ENCODE assay signal across 8 cellular contexts in the genomic region with DNA sequence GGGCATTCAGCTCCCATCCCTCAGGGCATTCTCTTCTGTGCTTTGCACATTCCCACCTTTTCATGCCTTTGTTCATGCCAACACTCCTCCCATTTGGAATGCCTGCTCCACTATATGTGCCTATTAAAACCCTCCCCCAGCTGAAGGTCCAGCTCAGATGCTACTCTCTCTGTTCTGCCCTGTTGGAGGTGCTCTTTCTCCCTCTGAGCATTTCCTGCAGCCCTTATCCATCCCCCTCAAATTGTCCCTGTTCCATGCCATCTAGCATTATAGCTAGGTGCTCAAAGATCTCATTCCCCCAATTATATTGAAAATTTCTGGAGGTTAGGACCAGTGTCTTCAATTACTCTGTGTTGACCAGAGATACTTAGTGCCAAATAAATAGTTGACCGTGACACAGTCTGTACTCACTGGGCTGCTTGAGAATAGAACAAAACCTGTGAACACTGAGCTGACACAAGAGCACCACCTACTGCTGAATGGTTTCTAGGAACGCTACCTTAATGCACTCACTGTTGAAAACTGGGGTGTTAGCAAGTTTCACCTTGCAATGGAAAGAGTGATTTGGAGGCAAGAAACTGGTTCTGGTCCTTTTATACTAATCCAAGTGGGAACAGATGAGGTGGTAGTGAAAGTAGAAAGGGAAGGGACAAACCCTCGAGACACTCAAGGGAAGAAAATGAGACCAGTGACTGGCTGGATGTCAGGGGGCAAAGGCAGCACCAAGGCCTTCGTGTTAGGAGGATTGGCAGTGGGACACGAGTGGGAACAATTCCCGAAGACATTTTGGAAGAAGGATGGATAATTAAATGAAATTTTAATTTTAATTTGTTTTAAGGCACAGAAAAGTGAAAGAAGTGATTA.
DNase-seq lines count a peak whose midpoint lies in the region; ATAC-seq and TF ChIP-seq lines count a peak whose summit lies in the region.

No MANE protein-coding gene starts in this region.

- H3K27me3 ChIP-seq in HCT116 (ENCODE audit: insufficient read depth, low read length) (peaks cover 45% of the 10 kb centered on the region; the same call in 1 of the 2 replicates), smooth muscle cell (ENCODE audit: low read depth) (no peaks in the 10 kb centered on the region)

- TF ChIP-seq POLR2A in HCT116 (IDR thresholded peaks at IDR 0.05; ENCODE audit: borderline replicate concordance, extremely low read depth, insufficient read depth, insufficient read length), result no peak

- DNase-seq in Ammon's horn (ENCODE audit: low spot score) (peak; percentile 48), HCT116 (ENCODE audit: low read depth, low spot score) (no peak), RPMI7951 (ENCODE audit: low read depth) (peak; percentile 60), glutamatergic neuron (no peak), smooth muscle cell (lab: John Stamatoyannopoulos, UW; ENCODE audit: unreplicated experiment) (no peak), cerebellar nuclear complex (lab: John Stamatoyannopoulos, UW) (no peak)
- DNase-seq in activated naive CD4-positive, alpha-beta T cell treated with anti-CD3 and anti-CD28 coated beads, Interleukin-2, amount 10 ng/mL, durations not matched to agents 7 days and 5 days, result no peak
- DNase-seq in stimulated activated CD4-positive, alpha-beta T cell treated with anti-CD3 and anti-CD28 coated beads, Interleukin-2, amount 100 ng/mL, for 24 hours, result no peak

- intact Hi-C loops in HCT116 (cut with micrococcal nuclease), result loop anchor here (2.0 kb wide), 1 partner anchor 265 kb away; no protein-coding TSS in a partner anchor

- peaks cover 19% of the 10 kb centered on the region for H3K27me3 Mint-ChIP-seq in glutamatergic neuron (ENCODE audit: unreplicated experiment)
- peaks cover 20% of the 10 kb centered on the region for H3K27me3 Mint-ChIP-seq in activated naive CD4-positive, alpha-beta T cell treated with anti-CD3 and anti-CD28 coated beads, Interleukin-2, amount 10 ng/mL, durations not matched to agents 7 days and 5 days

- BruUV-seq in HCT116 (replicated peaks; lab: Mats Ljungman, UMichigan), result no TSS peak

- H4K20me1 ChIP-seq in HCT116 (ENCODE audit: insufficient read depth) (no peaks in the 10 kb centered on the region), smooth muscle cell (ENCODE audit: low read depth) (no peaks in the 10 kb centered on the region)

- POLR2A ChIA-PET in HCT116 (lab: Charles Lee), result no interaction called here

- H3K4me2 ChIP-seq in HCT116 (ENCODE audit: low read length) (no peak overlapping the region), smooth muscle cell (no peak overlapping the region)

- H3K9ac ChIP-seq in HCT116 (ENCODE audit: low read length) (no peak overlapping the region), smooth muscle cell (ENCODE audit: low read depth) (no peak overlapping the region)

- H3K79me2 ChIP-seq in HCT116 (ENCODE audit: insufficient read depth, low read length), result no peaks in the 10 kb centered on the region
- no peaks in the 10 kb centered on the region for H3K79me2 ChIP-seq in smooth muscle cell (ENCODE audit: low read depth)

- H3K4me3 ChIP-seq in HCT116 (replicated peaks in 1 of 2; ENCODE audit: low read depth in 1 of 2, low read length in 2 of 2) (no peak overlapping the region), smooth muscle cell (no peak overlapping the region)

- no peaks in the 10 kb centered on the region for H3K9me2 ChIP-seq in HCT116 (ENCODE audit: insufficient read depth)

- H3K27ac Mint-ChIP-seq in glutamatergic neuron (ENCODE audit: unreplicated experiment), result peak overlapping the region; percentile 29
- no peak overlapping the region for H3K27ac Mint-ChIP-seq in activated naive CD4-positive, alpha-beta T cell treated with anti-CD3 and anti-CD28 coated beads, Interleukin-2, amount 10 ng/mL, durations not matched to agents 7 days and 5 days

- TF ChIP-seq RAD21 in HCT116 (IDR thresholded peaks at IDR 0.05; ENCODE audit: low read depth), result peak; percentile 59

- RAD21 ChIA-PET in HCT116 (lab: Charles Lee; ENCODE audit: low non-redundant PET in 1 of 2, low total read pairs in 2 of 2, uncharacterized antibody in 2 of 2, unreplicated experiment in 2 of 2), result interaction anchor here in 1 of 2 experiments (0.6 kb wide), 1 partner anchor 219 kb away, joined by 4 read pairs; no protein-coding TSS in a partner anchor

- H3K9me3 Mint-ChIP-seq in glutamatergic neuron (ENCODE audit: unreplicated experiment), result peaks cover 35% of the 10 kb centered on the region
- no peaks in the 10 kb centered on the region for H3K9me3 Mint-ChIP-seq in activated naive CD4-positive, alpha-beta T cell treated with anti-CD3 and anti-CD28 coated beads, Interleukin-2, amount 10 ng/mL, durations not matched to agents 7 days and 5 days

- H3K27ac ChIP-seq in HCT116 (ENCODE audit: low read depth, low read length) (no peak overlapping the region), smooth muscle cell (ENCODE audit: low read depth) (no peak overlapping the region)

- 56% methylated on average over 6 of the region's 6 CpGs for WGBS in smooth muscle cell (ENCODE audit: low lambda C conversion rate)

- H3K9me3 ChIP-seq in HCT116 (ENCODE audit: control insufficient read depth in 1 of 2, insufficient read depth in 1 of 2, low read depth in 1 of 2, low read length in 2 of 2) (no peaks in the 10 kb centered on the region), smooth muscle cell (replicated peaks; ENCODE audit: low read depth) (no peaks in the 10 kb centered on the region)

- TF ChIP-seq CTCF in HCT116 (IDR thresholded peaks at IDR 0.05 in 2 of 3, conservative IDR thresholded peaks at IDR 0.05 in 1 of 3; ENCODE audit: borderline replicate concordance in 1 of 3, insufficient read depth in 1 of 3, low read depth in 2 of 3, low read length in 2 of 3) (peak; percentile 33 to 50 (median 40); a peak in 3 of 6 replicates), glutamatergic neuron (IDR thresholded peaks at IDR 0.05; ENCODE audit: partially characterized antibody, unreplicated experiment) (no peak), smooth muscle cell (IDR thresholded peaks at IDR 0.05; ENCODE audit: borderline replicate concordance, insufficient read depth, poor library complexity, severe bottlenecking) (peak; percentile 44)

- H3K36me3 Mint-ChIP-seq in glutamatergic neuron (ENCODE audit: unreplicated experiment), result peaks cover 11% of the 10 kb centered on the region
- H3K36me3 Mint-ChIP-seq in activated naive CD4-positive, alpha-beta T cell treated with anti-CD3 and anti-CD28 coated beads, Interleukin-2, amount 10 ng/mL, durations not matched to agents 7 days and 5 days, result no peaks in the 10 kb centered on the region

- peak; percentile 78 for ATAC-seq in HCT116

- CTCF ChIA-PET in HCT116 (lab: Charles Lee), result interaction anchor here (1.2 to 2.2 kb wide), 3 partner anchors 249 to 265 kb away, joined by 3 to 10 read pairs (median 5); a partner anchor contains a TSS
- CTCF ChIA-PET in activated naive CD4-positive, alpha-beta T cell treated with anti-CD3 and anti-CD28 coated beads, Interleukin-2, amount 10 ng/mL, durations not matched to agents 7 days and 5 days (lab: Charles Lee), result no interaction called here

- H2AFZ ChIP-seq in HCT116 (ENCODE audit: low read depth, low read length, poor library complexity, severe bottlenecking) (no peak overlapping the region), smooth muscle cell (ENCODE audit: low read depth) (no peak overlapping the region)

- peaks cover 63% of the 10 kb centered on the region for H3K4me1 Mint-ChIP-seq in glutamatergic neuron (ENCODE audit: low read depth, unreplicated experiment)
- H3K4me1 Mint-ChIP-seq in activated naive CD4-positive, alpha-beta T cell treated with anti-CD3 and anti-CD28 coated beads, Interleukin-2, amount 10 ng/mL, durations not matched to agents 7 days and 5 days, result no peaks in the 10 kb centered on the region

- no peak overlapping the region for H3K4me3 Mint-ChIP-seq in glutamatergic neuron (ENCODE audit: unreplicated experiment)
- no peak overlapping the region for H3K4me3 Mint-ChIP-seq in activated naive CD4-positive, alpha-beta T cell treated with anti-CD3 and anti-CD28 coated beads, Interleukin-2, amount 10 ng/mL, durations not matched to agents 7 days and 5 days

- peaks cover 18% of the 10 kb centered on the region for H3F3A ChIP-seq in smooth muscle cell (ENCODE audit: low read depth)

- H3K4me1 ChIP-seq in HCT116 (ENCODE audit: control insufficient read depth in 1 of 2, insufficient read depth in 2 of 2, low read length in 2 of 2), result no peaks in the 10 kb centered on the region
- H3K4me1 ChIP-seq in smooth muscle cell (ENCODE audit: low read depth), result peaks cover 12% of the 10 kb centered on the region

- H3K36me3 ChIP-seq in HCT116 (ENCODE audit: control insufficient read depth in 1 of 2, insufficient read depth in 2 of 2, low read length in 2 of 2), result no peaks in the 10 kb centered on the region
- H3K36me3 ChIP-seq in smooth muscle cell (ENCODE audit: low read depth), result no peaks in the 10 kb centered on the region

TF ChIP-seq in HCT116, 20 proteins besides CTCF, POLR2A, EP300 and RAD21 (continues in another document):
- TF ChIP-seq YY1 (IDR thresholded peaks at IDR 0.05; ENCODE audit: extremely low read depth, insufficient replicate concordance, low read depth, low read length) (no peak), POLR2AphosphoS5 (IDR thresholded peaks at IDR 0.05; ENCODE audit: low read depth, low read length) (no peak), EGR1 (IDR thresholded peaks at IDR 0.05; ENCODE audit: low read depth) (no peak), ZFX (IDR thresholded peaks at IDR 0.05) (no peak)
- TF ChIP-seq, protein P1, sequence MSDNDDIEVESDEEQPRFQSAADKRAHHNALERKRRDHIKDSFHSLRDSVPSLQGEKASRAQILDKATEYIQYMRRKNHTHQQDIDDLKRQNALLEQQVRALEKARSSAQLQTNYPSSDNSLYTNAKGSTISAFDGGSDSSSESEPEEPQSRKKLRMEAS (IDR thresholded peaks at IDR 0.05), result no peak
- TF ChIP-seq, protein P2, sequence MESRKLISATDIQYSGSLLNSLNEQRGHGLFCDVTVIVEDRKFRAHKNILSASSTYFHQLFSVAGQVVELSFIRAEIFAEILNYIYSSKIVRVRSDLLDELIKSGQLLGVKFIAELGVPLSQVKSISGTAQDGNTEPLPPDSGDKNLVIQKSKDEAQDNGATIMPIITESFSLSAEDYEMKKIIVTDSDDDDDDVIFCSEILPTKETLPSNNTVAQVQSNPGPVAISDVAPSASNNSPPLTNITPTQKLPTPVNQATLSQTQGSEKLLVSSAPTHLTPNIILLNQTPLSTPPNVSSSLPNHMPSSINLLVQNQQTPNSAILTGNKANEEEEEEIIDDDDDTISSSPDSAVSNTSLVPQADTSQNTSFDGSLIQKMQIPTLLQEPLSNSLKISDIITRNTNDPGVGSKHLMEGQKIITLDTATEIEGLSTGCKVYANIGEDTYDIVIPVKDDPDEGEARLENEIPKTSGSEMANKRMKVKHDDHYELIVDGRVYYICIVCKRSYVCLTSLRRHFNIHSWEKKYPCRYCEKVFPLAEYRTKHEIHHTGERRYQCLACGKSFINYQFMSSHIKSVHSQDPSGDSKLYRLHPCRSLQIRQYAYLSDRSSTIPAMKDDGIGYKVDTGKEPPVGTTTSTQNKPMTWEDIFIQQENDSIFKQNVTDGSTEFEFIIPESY (IDR thresholded peaks at IDR 0.05; ENCODE audit: extremely low read depth, insufficient replicate concordance, low read length), result no peak

Comparison
In these comparisons a context has a peak if more than half of its experiments do, and no peak if none do; other contexts are left out.
1. DNase-seq: peak in Ammon's horn (single experiment) and RPMI7951 (single experiment); none in HCT116 (single experiment), glutamatergic neuron (single experiment), smooth muscle cell (single experiment), activated naive CD4-positive, alpha-beta T cell treated with anti-CD3 and anti-CD28 coated beads, Interleukin-2, amount 10 ng/mL, durations not matched to agents 7 days and 5 days (single experiment), stimulated activated CD4-positive, alpha-beta T cell treated with anti-CD3 and anti-CD28 coated beads, Interleukin-2, amount 100 ng/mL, for 24 hours (0 of 2) and cerebellar nuclear complex (0 of 2).